In genomic region chr3:154967090-154967489, GRCh38 we compare ENCODE assay signal across 1 cellular context.
TF ChIP-seq lines count a peak whose summit lies in the region.

No MANE protein-coding gene starts in this region.

TF ChIP-seq in WTC11, 78 proteins besides CTCF, POLR2A, EP300 and RAD21 (continued from another document):
- TF ChIP-seq ZBTB43 (CRISPR knock-in tag; IDR thresholded peaks at IDR 0.05), result no peak
- TF ChIP-seq SMAD3 (CRISPR knock-in tag; IDR thresholded peaks at IDR 0.05; ENCODE audit: borderline replicate concordance), result no peak
- no peak for TF ChIP-seq JUN (CRISPR knock-in tag; IDR thresholded peaks at IDR 0.05)
